29 cellular contexts compared by ENCODE assay signal in genomic region chr7:111668711-111669110, GRCh38.
"Had no signal": no experiment of that assay in that cellular context is flagged by ENCODE, and none has a peak within 500 bp of the region (broad histone marks: within the 10 kb centered on the region; RNA-seq: fewer than 3 reads in every experiment).

No MANE protein-coding gene starts in this region.

- H3K27me3 ChIP-seq: ascending aorta had no signal

- H3K9me3 ChIP-seq: ascending aorta had no signal

- H3K4me3 ChIP-seq: ascending aorta, cardiac muscle cell had no signal

- DNase-seq: activated CD4-positive, alpha-beta memory T cell treated with anti-CD3 and anti-CD28 coated beads, Interleukin-2, amount 10 ng/mL, durations not matched to agents 7 days and 5 days; activated CD4-positive, alpha-beta T cell treated with anti-CD3 and anti-CD28 coated beads for 1 hour; activated CD4-positive, alpha-beta T cell treated with anti-CD3 and anti-CD28 coated beads for 36 hours; activated CD4-positive, alpha-beta T cell treated with anti-CD3 and anti-CD28 coated beads for 48 hours; activated CD4-positive, alpha-beta T cell treated with anti-CD3 and anti-CD28 coated beads, Interleukin-2, amount 10 ng/mL, durations not matched to agents 7 days and 5 days; activated CD4-positive, alpha-beta T cell treated with anti-CD3 and anti-CD28 coated beads, Interleukin-2, amount 50 U/mL, for 48 hours; activated CD4-positive, CD25-positive, alpha-beta regulatory T cell; activated CD8-positive, alpha-beta memory T cell treated with anti-CD3 and anti-CD28 coated beads for 24 hours; activated CD8-positive, alpha-beta memory T cell treated with anti-CD3 and anti-CD28 coated beads, Interleukin-2, amount 10 ng/mL, durations not matched to agents 7 days and 5 days; activated CD8-positive, alpha-beta memory T cell treated with anti-CD3 and anti-CD28 coated beads, Interleukin-2, amount 50 U/mL, for 48 hours; activated CD8-positive, alpha-beta T cell treated with anti-CD3 and anti-CD28 coated beads, Interleukin-2, amount 10 ng/mL, durations not matched to agents 7 days and 5 days; activated effector memory CD4-positive, alpha-beta T cell treated with Interleukin-2 at 50 U/mL for 16 hours; activated gamma-delta T cell; activated naive CD4-positive, alpha-beta T cell treated with anti-CD3 and anti-CD28 coated beads, Interleukin-2, amount 10 ng/mL, durations not matched to agents 7 days and 5 days; activated naive CD4-positive, alpha-beta T cell treated with Interleukin-2 at 50 U/mL for 16 hours; activated naive CD8-positive, alpha-beta T cell treated with anti-CD3 and anti-CD28 coated beads, Interleukin-2, amount 10 ng/mL, durations not matched to agents 7 days and 5 days; activated naive CD8-positive, alpha-beta T cell treated with anti-CD3 and anti-CD28 coated beads, Interleukin-2, amount 50 U/mL, for 24 hours; activated T-cell treated with anti-CD3 and anti-CD28 coated beads, Interleukin-2, amount 50 U/mL, for 24 hours; activated T-cell treated with anti-CD3 and anti-CD28 coated beads, Interleukin-2, amount 50 U/mL, for 48 hours; amygdala; anterior cingulate cortex; caudate nucleus; cerebellar nuclear complex; T-helper 1 cell; T-helper 2 cell; T-helper 9 cell; WERI-Rb-1 had no signal

- H3K36me3 ChIP-seq: ascending aorta, cardiac muscle cell, WERI-Rb-1 had no signal

- H3K4me1 ChIP-seq: ascending aorta had no signal

- H3K27ac ChIP-seq: ascending aorta, cardiac muscle cell, WERI-Rb-1 had no signal
